Comparison of ENCODE assay signal across 14 cellular contexts in the genomic region with DNA sequence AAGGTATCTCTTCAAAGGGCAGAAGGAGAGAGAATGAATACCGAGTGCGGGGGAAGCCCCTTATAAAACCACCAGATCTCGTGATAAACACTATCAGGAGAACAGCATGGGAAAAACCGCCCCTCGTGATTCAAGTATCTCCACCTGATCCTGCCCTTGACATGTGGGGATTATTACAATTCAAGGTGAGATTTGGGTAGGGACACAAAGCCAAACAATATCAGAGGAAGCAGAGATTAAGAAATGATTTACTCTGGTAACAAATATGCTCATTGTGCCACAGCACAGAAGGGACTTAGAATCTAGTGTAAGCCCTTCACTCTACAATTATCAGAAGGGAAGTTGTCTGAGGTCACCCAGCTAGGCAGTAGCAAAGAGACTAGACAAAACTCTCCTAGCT. TPM values are rescaled to one million over a fixed set of nuclear protein-coding genes. Genes with fewer than 3 reads are reported as not detected.
DNase-seq lines count a peak whose midpoint lies in the region; TF ChIP-seq lines count a peak whose summit lies in the region.
"Had no signal": no experiment of that assay in that cellular context is flagged by ENCODE, and none has a peak within 500 bp of the region (broad histone marks: within the 10 kb centered on the region; RNA-seq: fewer than 3 reads in every experiment).

No MANE protein-coding gene starts in this region.

- no peak overlapping the region for H3K27ac Mint-ChIP-seq in activated CD4-positive, alpha-beta memory T cell treated with anti-CD3 and anti-CD28 coated beads for 36 hours
- H3K27ac Mint-ChIP-seq in activated CD4-positive, alpha-beta memory T cell treated with anti-CD3 and anti-CD28 coated beads, Interleukin-2, amount 10 ng/mL, durations not matched to agents 7 days and 5 days = no peak overlapping the region
- H3K27ac Mint-ChIP-seq in CD8-positive, alpha-beta memory T cell = peak overlapping the region in 1 of 8 donors; percentile 24
- H3K27ac Mint-ChIP-seq: CD8-positive, alpha-beta T cell; GM23338; H9 had no signal

- no peaks in the 10 kb centered on the region for H3K9me2 ChIP-seq in OCI-LY1 (ENCODE audit: low read depth, low read length)

- H3K9ac ChIP-seq in OCI-LY1 (ENCODE audit: low read length) = no peak overlapping the region

- no peak overlapping the region for H3K4me2 ChIP-seq in OCI-LY1 (ENCODE audit: low read length)
- H3K4me2 ChIP-seq: GM23338 had no signal

- no peak overlapping the region for H3K4me3 ChIP-seq in OCI-LY1 (ENCODE audit: low read depth, low read length, poor library complexity, severe bottlenecking)
- H3K4me3 ChIP-seq in CD8-positive, alpha-beta memory T cell (ENCODE audit: low read length) = no peak overlapping the region
- H3K4me3 ChIP-seq: GM23338 had no signal

- no peaks in the 10 kb centered on the region for H3K79me2 ChIP-seq in OCI-LY1 (ENCODE audit: insufficient read depth, low read length)

- 0 out of 2 replicates have a peak, but pooled peaks cover 3% of the 10 kb centered on the region for H3K9me3 ChIP-seq in OCI-LY1 (ENCODE audit: low read length)
- no peaks in the 10 kb centered on the region for H3K9me3 ChIP-seq in CD8-positive, alpha-beta memory T cell (ENCODE audit: low read length)

- H2AFZ ChIP-seq in OCI-LY1 (ENCODE audit: low read length) = no peak overlapping the region
- H2AFZ ChIP-seq: GM23338 had no signal

- peaks cover 6% of the 10 kb centered on the region for H3K27me3 Mint-ChIP-seq in activated CD4-positive, alpha-beta memory T cell treated with anti-CD3 and anti-CD28 coated beads for 36 hours
- peaks cover 3% of the 10 kb centered on the region for H3K27me3 Mint-ChIP-seq in activated CD4-positive, alpha-beta memory T cell treated with anti-CD3 and anti-CD28 coated beads, Interleukin-2, amount 10 ng/mL, durations not matched to agents 7 days and 5 days
- peaks cover 6 to 12% of the 10 kb centered on the region in 2 donors for H3K27me3 Mint-ChIP-seq in CD8-positive, alpha-beta memory T cell

- peaks cover 71% of the 10 kb centered on the region for H3K4me1 ChIP-seq in OCI-LY1 (ENCODE audit: insufficient read depth, low read length, severe bottlenecking)
- no peaks in the 10 kb centered on the region for H3K4me1 ChIP-seq in CD8-positive, alpha-beta memory T cell (ENCODE audit: insufficient read depth, low read length)

- peak; percentile 10 for DNase-seq in activated CD4-positive, alpha-beta memory T cell treated with anti-CD3 and anti-CD28 coated beads for 36 hours
- no peak for DNase-seq in activated CD4-positive, alpha-beta memory T cell treated with anti-CD3 and anti-CD28 coated beads, Interleukin-2, amount 10 ng/mL, durations not matched to agents 7 days and 5 days
- DNase-seq in stimulated activated CD4-positive, alpha-beta T cell treated with anti-CD3 and anti-CD28 coated beads, Interleukin-15, amount 100 ng/mL, for 24 hours = peak; percentile 12
- no peak for DNase-seq in stimulated activated CD4-positive, alpha-beta T cell treated with anti-CD3 and anti-CD28 coated beads, Interleukin-2, amount 100 ng/mL, for 48 hours
- DNase-seq in NK-92 treated with Interleukin-12 subunit alpha and Interleukin-12 subunit beta, amount 100 ng/mL, for 24 hours (lab: John Stamatoyannopoulos, UW) = no peak
- no peak for DNase-seq in CD8-positive, alpha-beta memory T cell
- DNase-seq: C1 segment of cervical spinal cord; CD8-positive, alpha-beta T cell; DMS 273 treated with DMSO at 0.1 percent for 48 hours; DMS79 treated with DMSO at 0.1 percent for 48 hours; GF-D8; H9 had no signal

- CTCF ChIA-PET in activated CD4-positive, alpha-beta memory T cell treated with anti-CD3 and anti-CD28 coated beads for 36 hours (lab: Charles Lee) = no interaction called here
- CTCF ChIA-PET in activated CD4-positive, alpha-beta memory T cell treated with anti-CD3 and anti-CD28 coated beads, Interleukin-2, amount 10 ng/mL, durations not matched to agents 7 days and 5 days (lab: Charles Lee) = no interaction called here
- CTCF ChIA-PET in CD8-positive, alpha-beta memory T cell (lab: Charles Lee) = interaction anchor here (2.0 kb wide), 1 partner anchor 320 kb away, joined by 5 read pairs; no protein-coding TSS in a partner anchor

- no peaks in the 10 kb centered on the region for H4K20me1 ChIP-seq in OCI-LY1 (ENCODE audit: insufficient read depth, low read length)

- no peaks in the 10 kb centered on the region for H3K36me3 Mint-ChIP-seq in activated CD4-positive, alpha-beta memory T cell treated with anti-CD3 and anti-CD28 coated beads for 36 hours
- no peaks in the 10 kb centered on the region for H3K36me3 Mint-ChIP-seq in activated CD4-positive, alpha-beta memory T cell treated with anti-CD3 and anti-CD28 coated beads, Interleukin-2, amount 10 ng/mL, durations not matched to agents 7 days and 5 days (ENCODE audit: low read depth)
- H3K36me3 Mint-ChIP-seq in CD8-positive, alpha-beta memory T cell = peaks cover 0 to 3% (median 0%) of the 10 kb centered on the region in 3 donors
- H3K36me3 Mint-ChIP-seq: CD8-positive, alpha-beta T cell had no signal

- no peaks in the 10 kb centered on the region; the same call in 1 of the 2 replicates for H3K36me3 ChIP-seq in OCI-LY1 (ENCODE audit: insufficient read depth, low read length)
- H3K36me3 ChIP-seq in CD8-positive, alpha-beta memory T cell (ENCODE audit: insufficient read depth, low read length) = no peaks in the 10 kb centered on the region

- intact Hi-C loops in activated CD4-positive, alpha-beta memory T cell treated with anti-CD3 and anti-CD28 coated beads for 36 hours (cut with micrococcal nuclease) = no loop called here

- peak overlapping the region; percentile 13 for H3K27ac ChIP-seq in OCI-LY1 (ENCODE audit: low read depth, low read length, poor library complexity, severe bottlenecking)
- H3K27ac ChIP-seq in CD8-positive, alpha-beta memory T cell (ENCODE audit: low read depth, low read length) = no peak overlapping the region

- peaks cover 9% of the 10 kb centered on the region for H3K4me1 Mint-ChIP-seq in activated CD4-positive, alpha-beta memory T cell treated with anti-CD3 and anti-CD28 coated beads for 36 hours (ENCODE audit: low read depth)
- peaks cover 7% of the 10 kb centered on the region for H3K4me1 Mint-ChIP-seq in activated CD4-positive, alpha-beta memory T cell treated with anti-CD3 and anti-CD28 coated beads, Interleukin-2, amount 10 ng/mL, durations not matched to agents 7 days and 5 days
- peaks cover 2 to 4% (median 3%) of the 10 kb centered on the region in 3 donors for H3K4me1 Mint-ChIP-seq in CD8-positive, alpha-beta memory T cell

- no peak overlapping the region for H3K4me3 Mint-ChIP-seq in activated CD4-positive, alpha-beta memory T cell treated with anti-CD3 and anti-CD28 coated beads for 36 hours
- H3K4me3 Mint-ChIP-seq in activated CD4-positive, alpha-beta memory T cell treated with anti-CD3 and anti-CD28 coated beads, Interleukin-2, amount 10 ng/mL, durations not matched to agents 7 days and 5 days = no peak overlapping the region
- H3K4me3 Mint-ChIP-seq in CD8-positive, alpha-beta memory T cell = no peak overlapping the region
- H3K4me3 Mint-ChIP-seq: CD8-positive, alpha-beta T cell; GM23338; H9 had no signal

- H3K27me3 ChIP-seq in OCI-LY1 (ENCODE audit: insufficient read depth, low read length) = no peaks in the 10 kb centered on the region
- no peaks in the 10 kb centered on the region for H3K27me3 ChIP-seq in CD8-positive, alpha-beta memory T cell (ENCODE audit: insufficient read depth, low read length, poor library complexity, severe bottlenecking)

- no peaks in the 10 kb centered on the region for H3K9me3 Mint-ChIP-seq in activated CD4-positive, alpha-beta memory T cell treated with anti-CD3 and anti-CD28 coated beads for 36 hours
- no peaks in the 10 kb centered on the region for H3K9me3 Mint-ChIP-seq in activated CD4-positive, alpha-beta memory T cell treated with anti-CD3 and anti-CD28 coated beads, Interleukin-2, amount 10 ng/mL, durations not matched to agents 7 days and 5 days
- H3K9me3 Mint-ChIP-seq in CD8-positive, alpha-beta memory T cell = no peaks in the 10 kb centered on the region
- H3K9me3 Mint-ChIP-seq: CD8-positive, alpha-beta T cell; GM23338; H9 had no signal

- POLR2A ChIA-PET in activated CD4-positive, alpha-beta memory T cell treated with anti-CD3 and anti-CD28 coated beads for 36 hours (lab: Charles Lee) = no interaction called here
- POLR2A ChIA-PET in activated CD4-positive, alpha-beta memory T cell treated with anti-CD3 and anti-CD28 coated beads, Interleukin-2, amount 10 ng/mL, durations not matched to agents 7 days and 5 days (lab: Charles Lee) = no interaction called here
- POLR2A ChIA-PET in CD8-positive, alpha-beta memory T cell (lab: Charles Lee) = no interaction called here

- no peak for TF ChIP-seq CTCF in OCI-LY1 (IDR thresholded peaks at IDR 0.05; ENCODE audit: low read length)

- 0 out of 2 replicates have a peak, but pooled peaks cover 4% of the 10 kb centered on the region for H3F3A ChIP-seq in OCI-LY1 (ENCODE audit: insufficient read depth, low read length)

RNA-seq across cellular contexts. Expression of gene ZNRF2, which starts 40.1 kb away (rescaled TPM):
- 10 to 100 TPM in 1 of 2 experiments, 1 to 10 TPM in 1; 9.6 to 10.5 TPM for total RNA-seq in activated CD4-positive, alpha-beta memory T cell treated with anti-CD3 and anti-CD28 coated beads for 36 hours
- 10 to 100 TPM; 17.9 to 18.5 TPM for total RNA-seq in activated CD4-positive, alpha-beta memory T cell treated with anti-CD3 and anti-CD28 coated beads, Interleukin-2, amount 10 ng/mL, durations not matched to agents 7 days and 5 days
- 10 to 100 TPM; 12.4 to 13.6 TPM for total RNA-seq in CD8-positive, alpha-beta memory T cell
- polyA plus RNA-seq in CD8-positive, alpha-beta memory T cell = 4.2 TPM

Comparison
In these comparisons a context has a peak if more than half of its experiments do, and no peak if none do; other contexts are left out.
1. DNase-seq: peak in activated CD4-positive, alpha-beta memory T cell treated with anti-CD3 and anti-CD28 coated beads for 36 hours (single experiment) and stimulated activated CD4-positive, alpha-beta T cell treated with anti-CD3 and anti-CD28 coated beads, Interleukin-15, amount 100 ng/mL, for 24 hours (single experiment); none in activated CD4-positive, alpha-beta memory T cell treated with anti-CD3 and anti-CD28 coated beads, Interleukin-2, amount 10 ng/mL, durations not matched to agents 7 days and 5 days (single experiment), stimulated activated CD4-positive, alpha-beta T cell treated with anti-CD3 and anti-CD28 coated beads, Interleukin-2, amount 100 ng/mL, for 48 hours (0 of 2), NK-92 treated with Interleukin-12 subunit alpha and Interleukin-12 subunit beta, amount 100 ng/mL, for 24 hours (single experiment) and CD8-positive, alpha-beta memory T cell (0 of 5).